In genomic region chrX:9785252-9785943, GRCh38 we compare ENCODE assay signal across 8 cellular contexts. TPM values are rescaled to one million over a fixed set of nuclear protein-coding genes. Genes with fewer than 3 reads are reported as not detected.
DNase-seq lines count a peak whose midpoint lies in the region; ATAC-seq and TF ChIP-seq lines count a peak whose summit lies in the region.

No MANE protein-coding gene starts in this region.

- H4K8ac ChIP-seq in mesenchymal stem cell (ENCODE audit: low read length) = peak overlapping the region; percentile 54

- H3K4me2 ChIP-seq in mesenchymal stem cell (ENCODE audit: low read length, poor library complexity, severe bottlenecking) = peak overlapping the region; percentile 75

- H3K4ac ChIP-seq in mesenchymal stem cell (ENCODE audit: low read depth in 1 of 2, low read length in 2 of 2) = no peak overlapping the region

- H3K36me3 Mint-ChIP-seq in activated naive CD4-positive, alpha-beta T cell treated with anti-CD3 and anti-CD28 coated beads, Interleukin-2, amount 10 ng/mL, durations not matched to agents 7 days and 5 days = no peaks in the 10 kb centered on the region
- H3K36me3 Mint-ChIP-seq in endothelial cell (ENCODE audit: low read depth, unreplicated experiment) = no peaks in the 10 kb centered on the region

- TF ChIP-seq CTCF in endothelial cell (IDR thresholded peaks at IDR 0.05; ENCODE audit: unreplicated experiment) = no peak

- H2BK5ac ChIP-seq in mesenchymal stem cell (ENCODE audit: low read depth, low read length, poor library complexity, severe bottlenecking) = no peak overlapping the region

- H3K9me3 Mint-ChIP-seq in activated naive CD4-positive, alpha-beta T cell treated with anti-CD3 and anti-CD28 coated beads, Interleukin-2, amount 10 ng/mL, durations not matched to agents 7 days and 5 days = no peaks in the 10 kb centered on the region
- no peaks in the 10 kb centered on the region for H3K9me3 Mint-ChIP-seq in endothelial cell (ENCODE audit: unreplicated experiment)

- H3K27ac ChIP-seq in mesenchymal stem cell (ENCODE audit: low read length, poor library complexity, severe bottlenecking) (no peak overlapping the region), thymus (ENCODE audit: low read depth) (no peak overlapping the region)

- no peaks in the 10 kb centered on the region for H3K36me3 ChIP-seq in mesenchymal stem cell (ENCODE audit: control insufficient read depth in 1 of 2, insufficient read depth in 2 of 2, low read depth in 1 of 2, low read length in 2 of 2)
- H3K36me3 ChIP-seq in thymus (ENCODE audit: control insufficient read depth, insufficient read depth) = no peaks in the 10 kb centered on the region

- H3K4me1 ChIP-seq in mesenchymal stem cell (ENCODE audit: control insufficient read depth, insufficient read depth, low read depth, low read length) (peaks cover 11% of the 10 kb centered on the region), thymus (ENCODE audit: control insufficient read depth, insufficient read depth, low read length) (no peaks in the 10 kb centered on the region)

- H2AFZ ChIP-seq in mesenchymal stem cell (ENCODE audit: low read depth, low read length) = peak overlapping the region; percentile 14

- peak overlapping the region; percentile 21 to 52 for H3K18ac ChIP-seq in mesenchymal stem cell (ENCODE audit: low read depth in 1 of 2, low read length in 2 of 2)

- H3K9me3 ChIP-seq in mesenchymal stem cell (ENCODE audit: control insufficient read depth, low read length) = peaks cover 6% of the 10 kb centered on the region
- H3K9me3 ChIP-seq in thymus (ENCODE audit: control insufficient read depth) = no peaks in the 10 kb centered on the region

- H3K14ac ChIP-seq in mesenchymal stem cell (ENCODE audit: low read length in 2 of 2) = no peak overlapping the region

- peak overlapping the region; percentile 15 for H3K4me3 Mint-ChIP-seq in activated naive CD4-positive, alpha-beta T cell treated with anti-CD3 and anti-CD28 coated beads, Interleukin-2, amount 10 ng/mL, durations not matched to agents 7 days and 5 days
- peak overlapping the region; percentile 88 for H3K4me3 Mint-ChIP-seq in endothelial cell (ENCODE audit: unreplicated experiment)

- no peak overlapping the region for H4K91ac ChIP-seq in mesenchymal stem cell (ENCODE audit: low read length)

- H3K9ac ChIP-seq in mesenchymal stem cell (ENCODE audit: low read length) = no peak overlapping the region

- H3K4me1 Mint-ChIP-seq in activated naive CD4-positive, alpha-beta T cell treated with anti-CD3 and anti-CD28 coated beads, Interleukin-2, amount 10 ng/mL, durations not matched to agents 7 days and 5 days = peaks cover 2% of the 10 kb centered on the region
- H3K4me1 Mint-ChIP-seq in endothelial cell (ENCODE audit: unreplicated experiment) = peaks cover 10% of the 10 kb centered on the region

- H3K4me3 ChIP-seq in mesenchymal stem cell (ENCODE audit: insufficient read depth in 1 of 2, low read depth in 1 of 2, low read length in 2 of 2) (peak overlapping the region in 1 of 2 experiments; percentile 79), thymus (ENCODE audit: low read length) (peak overlapping the region; percentile 39)

- 38% methylated on average over 12 of the region's 58 CpGs for WGBS in mesenchymal stem cell
- WGBS in thymus = 9% methylated on average over 58 of the region's 58 CpGs

- H3K79me1 ChIP-seq in mesenchymal stem cell (replicated peaks; ENCODE audit: low read length, poor library complexity, severe bottlenecking) = no peaks in the 10 kb centered on the region

- H3K27me3 Mint-ChIP-seq in activated naive CD4-positive, alpha-beta T cell treated with anti-CD3 and anti-CD28 coated beads, Interleukin-2, amount 10 ng/mL, durations not matched to agents 7 days and 5 days = peaks cover 56% of the 10 kb centered on the region
- H3K27me3 Mint-ChIP-seq in endothelial cell (ENCODE audit: unreplicated experiment) = peaks cover 6% of the 10 kb centered on the region

- H2BK12ac ChIP-seq in mesenchymal stem cell (ENCODE audit: low read length in 2 of 2) = no peak overlapping the region

- no peak overlapping the region for H3K23ac ChIP-seq in mesenchymal stem cell (ENCODE audit: low read length in 2 of 2)

- H3K27me3 ChIP-seq in mesenchymal stem cell (ENCODE audit: control insufficient read depth in 1 of 2, insufficient read depth in 1 of 2, low read length in 2 of 2) (peaks cover 0 to 48% of the 10 kb centered on the region in 2 experiments), thymus (ENCODE audit: control insufficient read depth, insufficient read depth) (peaks cover 17% of the 10 kb centered on the region)

- H2BK15ac ChIP-seq in mesenchymal stem cell (ENCODE audit: low read depth, poor library complexity, severe bottlenecking) = peak overlapping the region; percentile 52

- no peak overlapping the region for H3K27ac Mint-ChIP-seq in activated naive CD4-positive, alpha-beta T cell treated with anti-CD3 and anti-CD28 coated beads, Interleukin-2, amount 10 ng/mL, durations not matched to agents 7 days and 5 days
- no peak overlapping the region for H3K27ac Mint-ChIP-seq in endothelial cell (ENCODE audit: unreplicated experiment)

- CTCF ChIA-PET in activated naive CD4-positive, alpha-beta T cell treated with anti-CD3 and anti-CD28 coated beads, Interleukin-2, amount 10 ng/mL, durations not matched to agents 7 days and 5 days (lab: Charles Lee) = no interaction called here

- peak overlapping the region; percentile 61 for H2BK120ac ChIP-seq in mesenchymal stem cell (ENCODE audit: low read depth, low read length)

- no peak for ATAC-seq in HG03039 (IDR thresholded peaks at IDR 0.05; ENCODE audit: unreplicated experiment)
- no peak for ATAC-seq in GM21825 (IDR thresholded peaks at IDR 0.05; ENCODE audit: unreplicated experiment)

- no peak overlapping the region for H2AK5ac ChIP-seq in mesenchymal stem cell (ENCODE audit: low read length, severe bottlenecking)

- no peak for DNase-seq in activated naive CD4-positive, alpha-beta T cell treated with anti-CD3 and anti-CD28 coated beads, Interleukin-2, amount 10 ng/mL, durations not matched to agents 7 days and 5 days
- no peak for DNase-seq in activated naive CD4-positive, alpha-beta T cell treated with Interleukin-2 at 50 U/mL for 16 hours
- DNase-seq in endothelial cell (ENCODE audit: low spot score) = no peak
- no peak for DNase-seq in mesenchymal stem cell
- no peak for DNase-seq in activated CD8-positive, alpha-beta memory T cell treated with anti-CD3 and anti-CD28 coated beads for 24 hours

RNA-seq across cellular contexts. Expression of gene SHROOM2, which starts 0.8 kb away (rescaled TPM):
- 22.3 TPM for total RNA-seq in endothelial cell (ENCODE audit: unreplicated experiment)
- polyA plus RNA-seq in mesenchymal stem cell (2013, experiment 1 of 2) = 7.9 TPM
- 7.6 TPM for polyA plus RNA-seq in mesenchymal stem cell (2013, experiment 2 of 2)
- polyA plus RNA-seq in thymus = 4.6 TPM

RNA-seq across cellular contexts. Expression of gene GPR143, which starts 19.8 kb away (rescaled TPM):
- 16.8 TPM for total RNA-seq in endothelial cell (ENCODE audit: unreplicated experiment)
- 1.2 TPM for polyA plus RNA-seq in mesenchymal stem cell (2013, experiment 1 of 2)
- polyA plus RNA-seq in mesenchymal stem cell (2013, experiment 2 of 2) = 1.3 TPM
- polyA plus RNA-seq in thymus = 2.2 TPM
